Comparison of ENCODE assay signal across 1 cellular context in genomic region chr19:38850231-38850975, GRCh38.
TF ChIP-seq lines count a peak whose summit lies in the region.

No MANE protein-coding gene starts in this region.

TF ChIP-seq in H1, 55 proteins besides CTCF, POLR2A, EP300 and RAD21:
- TF ChIP-seq BRCA1 (IDR thresholded peaks at IDR 0.05; ENCODE audit: low read depth, low read length) = 0 out of 2 replicates have a peak, but pooled peaks have one; percentile 10
- no peak for TF ChIP-seq CBX5 (IDR thresholded peaks at IDR 0.05; ENCODE audit: low read depth, low read length)
- TF ChIP-seq PHF8 (conservative IDR thresholded peaks at IDR 0.05; ENCODE audit: low read depth, low read length) = peak; percentile 29; the same call in 1 of the 2 replicates
- no peak for TF ChIP-seq RXRA (IDR thresholded peaks at IDR 0.05; ENCODE audit: insufficient read depth, low read depth, low read length)
- no peak for TF ChIP-seq JUND (IDR thresholded peaks at IDR 0.05; ENCODE audit: low read length)
- no peak for TF ChIP-seq USF2 (IDR thresholded peaks at IDR 0.05; ENCODE audit: low read length)
- no peak for TF ChIP-seq E2F6 (IDR thresholded peaks at IDR 0.05)
- no peak for TF ChIP-seq TAF7 (optimal IDR thresholded peaks at IDR 0.05; ENCODE audit: borderline replicate concordance, low read depth, low read length)
- no peak for TF ChIP-seq TBP (IDR thresholded peaks at IDR 0.05; ENCODE audit: low read depth, low read length)
- TF ChIP-seq ZNF274 (IDR thresholded peaks at IDR 0.05; ENCODE audit: borderline replicate concordance, extremely low read depth, low read length) = no peak
- no peak for TF ChIP-seq NANOG (IDR thresholded peaks at IDR 0.05; ENCODE audit: insufficient read depth, low read depth, low read length, poor library complexity, severe bottlenecking)
- TF ChIP-seq KDM1A (IDR thresholded peaks at IDR 0.05; ENCODE audit: borderline replicate concordance, low read length) = no peak
- no peak; the same call in 1 of the 2 replicates for TF ChIP-seq CHD2 (IDR thresholded peaks at IDR 0.05; ENCODE audit: low read length)
- no peak for TF ChIP-seq TEAD4 (IDR thresholded peaks at IDR 0.05; ENCODE audit: low read depth, low read length)
- TF ChIP-seq JUN (IDR thresholded peaks at IDR 0.05; ENCODE audit: low read depth, low read length) = no peak
- TF ChIP-seq RNF2 (IDR thresholded peaks at IDR 0.05; ENCODE audit: borderline replicate concordance, low read depth, low read length, missing control alignments, poor library complexity, severe bottlenecking) = no peak
- no peak for TF ChIP-seq MAX (IDR thresholded peaks at IDR 0.05)
- no peak for TF ChIP-seq TCF12 (IDR thresholded peaks at IDR 0.05; ENCODE audit: low read depth, low read length)
- peak; percentile 77 for TF ChIP-seq SAP30 (IDR thresholded peaks at IDR 0.05; ENCODE audit: insufficient read depth, insufficient replicate concordance, low read length)
- TF ChIP-seq YY1 (IDR thresholded peaks at IDR 0.05; ENCODE audit: low read depth, low read length) = 0 out of 2 replicates have a peak, but pooled peaks have one; percentile 28
- TF ChIP-seq CREB1 (IDR thresholded peaks at IDR 0.05) = peak; percentile 95
- peak; percentile 55 for TF ChIP-seq KDM4A (IDR thresholded peaks at IDR 0.05; ENCODE audit: low read depth, low read length, severe bottlenecking)
- TF ChIP-seq POU5F1 (IDR thresholded peaks at IDR 0.05; ENCODE audit: low read depth, low read length) = no peak
- TF ChIP-seq EGR1 (IDR thresholded peaks at IDR 0.05; ENCODE audit: borderline replicate concordance, low read depth, low read length) = no peak
- TF ChIP-seq CTBP2 (IDR thresholded peaks at IDR 0.05; ENCODE audit: borderline replicate concordance, insufficient read depth, insufficient read length, low read length) = no peak
- peak; percentile 24; the same call in 1 of the 2 replicates for TF ChIP-seq SP4 (IDR thresholded peaks at IDR 0.05; ENCODE audit: low read length)
- TF ChIP-seq CHD7 (IDR thresholded peaks at IDR 0.05; ENCODE audit: insufficient replicate concordance, low read length) = no peak
- TF ChIP-seq GTF2F1 (IDR thresholded peaks at IDR 0.05; ENCODE audit: borderline replicate concordance, low read depth, low read length) = no peak
- no peak for TF ChIP-seq BCL11A (IDR thresholded peaks at IDR 0.05; ENCODE audit: low read depth in 2 of 2, low read length in 2 of 2)
- no peak for TF ChIP-seq CBX8 (IDR thresholded peaks at IDR 0.05; ENCODE audit: borderline replicate concordance, low read depth, low read length)
- no peak for TF ChIP-seq ATF3 (IDR thresholded peaks at IDR 0.05; ENCODE audit: insufficient read depth, low read depth, low read length)
- no peak for TF ChIP-seq CEBPB (IDR thresholded peaks at IDR 0.05; ENCODE audit: low read depth, low read length)
- no peak for TF ChIP-seq GABPA (IDR thresholded peaks at IDR 0.05; ENCODE audit: borderline replicate concordance, insufficient read depth, low read length)
- TF ChIP-seq POLR2AphosphoS5 (IDR thresholded peaks at IDR 0.05; ENCODE audit: low read depth, low read length) = no peak; the same call in 1 of the 2 replicates
- no peak; a peak in 1 of 4 replicates for TF ChIP-seq HDAC2 (IDR thresholded peaks at IDR 0.05; ENCODE audit: borderline replicate concordance in 1 of 2, low read depth in 2 of 2, low read length in 2 of 2)
- peak; percentile 36 for TF ChIP-seq NRF1 (IDR thresholded peaks at IDR 0.05; ENCODE audit: low read depth, low read length)
- no peak for TF ChIP-seq CHD1 (IDR thresholded peaks at IDR 0.05; ENCODE audit: low read depth, low read length)
- peak; percentile 38 to 65; a peak in 2 of 4 replicates for TF ChIP-seq SIN3A (conservative IDR thresholded peaks at IDR 0.05 in 1 of 2, IDR thresholded peaks at IDR 0.05 in 1 of 2; ENCODE audit: low read depth in 1 of 2, low read length in 2 of 2)
- no peak for TF ChIP-seq EZH2 (IDR thresholded peaks at IDR 0.05; ENCODE audit: low read depth, low read length, severe bottlenecking)
- no peak for TF ChIP-seq ATF2 (IDR thresholded peaks at IDR 0.05; ENCODE audit: low read length)
- TF ChIP-seq KDM5A (IDR thresholded peaks at IDR 0.05; ENCODE audit: low read length) = peak; percentile 20; the same call in 1 of the 2 replicates
- TF ChIP-seq FOSL1 (IDR thresholded peaks at IDR 0.05; ENCODE audit: insufficient read depth, low read depth, low read length) = no peak
- TF ChIP-seq SRF (IDR thresholded peaks at IDR 0.05; ENCODE audit: low read depth, low read length) = peak; percentile 33; the same call in 1 of the 2 replicates
- no peak for TF ChIP-seq SIX5 (IDR thresholded peaks at IDR 0.05; ENCODE audit: low read depth, low read length)
- TF ChIP-seq SUZ12 (IDR thresholded peaks at IDR 0.05; ENCODE audit: low read length) = no peak
- TF ChIP-seq SIRT6 (IDR thresholded peaks at IDR 0.05; ENCODE audit: low read length) = no peak
- TF ChIP-seq BACH1 (IDR thresholded peaks at IDR 0.05; ENCODE audit: low read length) = no peak
- TF ChIP-seq RFX5 (IDR thresholded peaks at IDR 0.05; ENCODE audit: borderline replicate concordance, low read depth, low read length) = 0 out of 2 replicates have a peak, but pooled peaks have one; percentile 45
- TF ChIP-seq TAF1 (IDR thresholded peaks at IDR 0.05; ENCODE audit: low read depth, low read length) = no peak
- TF ChIP-seq SP2 (IDR thresholded peaks at IDR 0.05; ENCODE audit: low read length) = peak; percentile 90
- TF ChIP-seq RBBP5 (IDR thresholded peaks at IDR 0.05; ENCODE audit: borderline replicate concordance, low read depth, low read length) = peak; percentile 42; the same call in 1 of the 2 replicates
- TF ChIP-seq ASH2L (IDR thresholded peaks at IDR 0.05; ENCODE audit: low read length) = peak; percentile 3
- TF ChIP-seq SP1 (IDR thresholded peaks at IDR 0.05; ENCODE audit: low read depth, low read length) = peak; percentile 93
- no peak for TF ChIP-seq HDAC6 (IDR thresholded peaks at IDR 0.05; ENCODE audit: low read depth, low read length)
- no peak for TF ChIP-seq MAFK (IDR thresholded peaks at IDR 0.05; ENCODE audit: low read depth, low read length)
